Comparison of ENCODE assay signal across 15 cellular contexts in genomic region chr1:42260376-42261078, GRCh38.
DNase-seq lines count a peak whose midpoint lies in the region; ATAC-seq and TF ChIP-seq lines count a peak whose summit lies in the region.
"Had no signal": no experiment of that assay in that cellular context is flagged by ENCODE, and none has a peak within 500 bp of the region (broad histone marks: within the 10 kb centered on the region; RNA-seq: fewer than 3 reads in every experiment).

No MANE protein-coding gene starts in this region.

- TF ChIP-seq POLR2A in gastrocnemius medialis (IDR thresholded peaks at IDR 0.05) = no peak
- no peak for TF ChIP-seq POLR2A in vagina (IDR thresholded peaks at IDR 0.05)

- H3K27me3 ChIP-seq in gastrocnemius medialis (no peaks in the 10 kb centered on the region), vagina (no peaks in the 10 kb centered on the region)

- H3K4me3 ChIP-seq in GM08714 (ENCODE audit: low read length) = peak overlapping the region; percentile 37; the same call in 1 of the 2 replicates
- H3K4me3 ChIP-seq in gastrocnemius medialis = no peak overlapping the region
- H3K4me3 ChIP-seq in vagina = no peak overlapping the region
- H3K4me3 ChIP-seq: coronary artery, lung had no signal

- TF ChIP-seq CTCF in VCaP (conservative IDR thresholded peaks at IDR 0.05) (no peak), gastrocnemius medialis (IDR thresholded peaks at IDR 0.05 in 4 of 5, conservative IDR thresholded peaks at IDR 0.05 in 1 of 5) (no peak), vagina (IDR thresholded peaks at IDR 0.05) (no peak)

- H3K27ac ChIP-seq in KOPT-K1 (ENCODE audit: low read depth, low read length, poor library complexity, severe bottlenecking) (peak overlapping the region; percentile 87), VCaP (peak overlapping the region; percentile 33), gastrocnemius medialis (peak overlapping the region; percentile 59 to 84 (median 70)), vagina (no peak overlapping the region)
- H3K27ac ChIP-seq: coronary artery had no signal

- intact Hi-C loops in gastrocnemius medialis (cut with DNase I; ENCODE audit: low total_unique reads) (no loop called here), vagina (cut with DNase I) (no loop called here)

- no peak for ATAC-seq in gastrocnemius medialis
- no peak for ATAC-seq in HG03159 (IDR thresholded peaks at IDR 0.05; ENCODE audit: unreplicated experiment)

- peaks cover 46 to 47% of the 10 kb centered on the region in 2 donors for H3K4me1 ChIP-seq in gastrocnemius medialis
- H3K4me1 ChIP-seq in vagina = peaks cover 35% of the 10 kb centered on the region

- H3K9me3 ChIP-seq in KOPT-K1 (ENCODE audit: insufficient read depth, low read length, poor library complexity, severe bottlenecking) (no peaks in the 10 kb centered on the region), gastrocnemius medialis (no peaks in the 10 kb centered on the region), vagina (no peaks in the 10 kb centered on the region)

- H3K36me3 ChIP-seq in KOPT-K1 (ENCODE audit: insufficient read depth, low read length) (peaks cover 25% of the 10 kb centered on the region), gastrocnemius medialis (peaks cover 0 to 15% of the 10 kb centered on the region in 2 donors), vagina (no peaks in the 10 kb centered on the region)

- DNase-seq in gastrocnemius medialis (no peak), GM03348 (ENCODE audit: low spot score) (no peak), vagina (ENCODE audit: extremely low spot score in 2 of 2) (no peak)
- DNase-seq: activated CD4-positive, alpha-beta memory T cell treated with anti-CD3 and anti-CD28 coated beads, Interleukin-2, amount 10 ng/mL, durations not matched to agents 7 days and 5 days; activated CD4-positive, CD25-positive, alpha-beta regulatory T cell; activated T-cell treated with anti-CD3 and anti-CD28 coated beads, Interleukin-2, amount 50 U/mL, for 1 hour; NCI-H1436; nephron progenitor cell; stimulated activated CD4-positive, alpha-beta T cell treated with anti-CD3 and anti-CD28 coated beads, Interleukin-2, amount 100 ng/mL, for 48 hours had no signal

- in situ Hi-C loops in gastrocnemius medialis (cut with MboI; ENCODE audit: low sequenced_read_pairs in 4 of 4) = no loop called here
